ENCODE assay signal across 8 cellular contexts in the genomic region with DNA sequence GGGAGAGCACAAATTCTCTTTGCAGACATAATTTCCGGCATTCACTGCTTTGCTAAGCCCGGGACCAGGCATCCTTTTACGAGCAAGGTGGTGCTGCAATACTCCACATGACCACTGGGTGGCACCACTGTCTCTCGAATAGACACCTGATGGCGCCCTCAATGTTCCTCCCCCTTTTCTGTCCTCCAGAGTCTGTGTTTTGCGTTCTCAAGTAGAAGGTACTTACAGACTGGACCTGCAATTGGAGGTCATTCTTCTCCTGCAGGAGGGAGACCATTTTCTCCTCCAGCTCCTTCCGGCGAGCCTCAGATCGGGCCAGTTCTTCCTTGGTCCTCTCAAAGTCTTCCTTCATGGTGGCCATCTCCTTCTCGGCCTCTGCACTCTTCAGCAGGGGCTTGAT. TPM values are rescaled to one million over a fixed set of nuclear protein-coding genes. Genes with fewer than 3 reads are reported as not detected.
DNase-seq lines count a peak whose midpoint lies in the region; FAIRE-seq and TF ChIP-seq lines count a peak whose summit lies in the region.

No MANE protein-coding gene starts in this region.

- no peak overlapping the region for H3K4me3 ChIP-seq in GM12864 (ENCODE audit: low read depth, low read length)
- no peak overlapping the region for H3K4me3 ChIP-seq in ovary
- H3K4me3 ChIP-seq in tibial nerve, result no peak overlapping the region

- DNase-seq in GM12864 (ENCODE audit: low read depth), result peak; percentile 39
- DNase-seq in HTR-8/SVneo (ENCODE audit: insufficient read length, low spot score), result peak; percentile 81
- peak; percentile 72 for DNase-seq in RPMI8226
- peak; percentile 19 for DNase-seq in activated T-helper 9 cell treated with anti-CD3 and anti-CD28 coated beads, Interleukin-2, amount 50 U/mL, for 16 hours (ENCODE audit: low read depth)
- DNase-seq in frontal cortex (ENCODE audit: low spot score in 2 of 2), result peak; percentile 26 to 64
- peak; percentile 54 to 87 (median 71) for DNase-seq in ovary
- DNase-seq in tibial nerve (ENCODE audit: low spot score in 2 of 2), result peak; percentile 80 to 96
- DNase-seq in DMS79 treated with DMSO at 0.1 percent for 48 hours (lab: John Stamatoyannopoulos, UW), result no peak

- H3K4me1 ChIP-seq in ovary (ENCODE audit: insufficient read depth) (no peaks in the 10 kb centered on the region), tibial nerve (no peaks in the 10 kb centered on the region)

- H3K36me3 ChIP-seq in ovary, result no peaks in the 10 kb centered on the region
- no peaks in the 10 kb centered on the region for H3K36me3 ChIP-seq in tibial nerve

- TF ChIP-seq EP300 in ovary (IDR thresholded peaks at IDR 0.05), result no peak
- no peak for TF ChIP-seq EP300 in tibial nerve (IDR thresholded peaks at IDR 0.05)

- FAIRE-seq in HTR-8/SVneo (lab: Jason Lieb, UNC) (no peak), frontal cortex (lab: Jason Lieb, UNC) (no peak)

- no peak overlapping the region for H3K27ac ChIP-seq in ovary
- H3K27ac ChIP-seq in tibial nerve, result no peak overlapping the region

- H3K27me3 ChIP-seq in ovary (no peaks in the 10 kb centered on the region), tibial nerve (no peaks in the 10 kb centered on the region)

- TF ChIP-seq POLR2A in ovary (IDR thresholded peaks at IDR 0.05) (no peak), tibial nerve (IDR thresholded peaks at IDR 0.05) (no peak)

- TF ChIP-seq CTCF in GM12864 (IDR thresholded peaks at IDR 0.05; ENCODE audit: low read depth, low read length, missing control alignments), result peak; percentile 96
- TF ChIP-seq CTCF in ovary (IDR thresholded peaks at IDR 0.05), result peak; percentile 23 to 63 (median 25)
- TF ChIP-seq CTCF in tibial nerve (IDR thresholded peaks at IDR 0.05), result peak; percentile 76 to 89 (median 81)

- H3K9me3 ChIP-seq in ovary (no peaks in the 10 kb centered on the region), tibial nerve (no peaks in the 10 kb centered on the region)

- WGBS in ovary, 3 donors, result 35 to 38% (median 38%) methylated on average over 10 of the region's 10 CpGs
- 36 to 41% methylated on average over 10 of the region's 10 CpGs for WGBS in tibial nerve, 2 donors

- intact Hi-C loops in ovary (cut with DNase I), result loop anchor here in 2 of 4 donors (5.0 to 10.0 kb wide), 2 partner anchors 287 to 290 kb away; no protein-coding TSS in a partner anchor

RNA-seq across cellular contexts. Expression of a gene that starts 45.2 kb away (rescaled TPM):
- not detected for total RNA-seq in frontal cortex
- not detected for total RNA-seq in ovary
- not detected for polyA plus RNA-seq in ovary
- total RNA-seq in tibial nerve, result not detected

Comparison
In these comparisons a context has a peak if more than half of its experiments do, and no peak if none do; other contexts are left out.
1. CTCF ChIP-seq: peak in every context shown above with its lines; median percentile 96 in GM12864; 81 in tibial nerve; 25 in ovary.